ENCODE assay signal across 14 cellular contexts in the genomic region with DNA sequence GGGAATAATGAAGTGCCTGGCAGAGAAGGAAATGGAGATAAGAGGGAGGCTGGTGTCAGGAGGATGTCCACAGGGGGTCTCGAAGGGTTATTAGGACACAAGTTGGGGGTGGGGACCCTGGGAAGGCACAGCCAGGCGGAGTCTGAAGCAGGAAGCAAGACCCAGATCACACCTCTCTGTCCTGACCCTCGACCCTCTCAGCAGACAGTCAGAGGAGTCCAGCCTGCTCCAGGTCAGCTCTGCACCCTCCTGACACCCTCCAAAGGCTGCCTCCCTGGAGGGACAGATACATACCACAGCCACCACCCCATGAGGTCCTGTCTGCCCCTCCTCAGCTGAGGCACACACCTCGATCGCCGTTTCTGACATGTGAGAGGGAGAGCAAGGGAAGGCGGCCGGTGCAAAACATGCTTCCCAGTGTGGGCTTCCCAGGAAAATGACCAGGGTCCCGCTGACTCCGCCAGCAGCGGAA. TPM values are rescaled to one million over a fixed set of nuclear protein-coding genes. Genes with fewer than 3 reads are reported as not detected.
DNase-seq lines count a peak whose midpoint lies in the region; ATAC-seq lines count a peak whose summit lies in the region.
"Had no signal": no experiment of that assay in that cellular context is flagged by ENCODE, and none has a peak within 500 bp of the region (broad histone marks: within the 10 kb centered on the region; RNA-seq: fewer than 3 reads in every experiment).

No MANE protein-coding gene starts in this region.

- no peak overlapping the region for H3K27ac ChIP-seq in iPS-18a (ENCODE audit: low read length)
- H3K27ac ChIP-seq: left ventricle myocardium inferior had no signal

- no peak overlapping the region for H3K9ac ChIP-seq in iPS-18a (ENCODE audit: low read length)

- peak; percentile 76 for DNase-seq in activated CD4-positive, alpha-beta T cell treated with anti-CD3 and anti-CD28 coated beads, Interleukin-2, amount 10 ng/mL, durations not matched to agents 24 days and 14 days
- DNase-seq in activated CD4-positive, alpha-beta T cell treated with anti-CD3 and anti-CD28 coated beads, Interleukin-2, amount 50 U/mL, for 1 hour = no peak
- peak; percentile 66 for DNase-seq in activated T-cell treated with anti-CD3 and anti-CD28 coated beads, Interleukin-2, amount 50 U/mL, for 24 hours
- DNase-seq in stimulated activated CD8-positive, alpha-beta memory T cell treated with anti-CD3 and anti-CD28 coated beads, Interleukin-4, amount 100 ng/mL, for 48 hours = peak; percentile 37
- DNase-seq in glomerular visceral epithelial cell (ENCODE audit: extremely low spot score) = no peak
- DNase-seq: DMS53, foreskin fibroblast, left ventricle myocardium inferior, NCI-H2171, T1000 had no signal

- H3K36me3 Mint-ChIP-seq in activated CD4-positive, alpha-beta T cell treated with anti-CD3 and anti-CD28 coated beads, Interleukin-2, amount 10 ng/mL, durations not matched to agents 24 days and 14 days (ENCODE audit: low read depth) = peaks cover 44% of the 10 kb centered on the region
- H3K36me3 Mint-ChIP-seq in activated T-cell treated with anti-CD3 and anti-CD28 coated beads, Interleukin-2, amount 50 U/mL, for 24 hours (ENCODE audit: low read depth) = peaks cover 90% of the 10 kb centered on the region

- H3K4me3 ChIP-seq in iPS-18a (ENCODE audit: low read length) = peak overlapping the region; percentile 42
- H3K4me3 ChIP-seq: left ventricle myocardium inferior had no signal

- ATAC-seq in GM21619 (IDR thresholded peaks at IDR 0.05; ENCODE audit: unreplicated experiment) (no peak), GM18502 (IDR thresholded peaks at IDR 0.05; ENCODE audit: poor library complexity, unreplicated experiment) (no peak)

- intact Hi-C loops in activated CD4-positive, alpha-beta T cell treated with anti-CD3 and anti-CD28 coated beads, Interleukin-2, amount 10 ng/mL, durations not matched to agents 24 days and 14 days (cut with micrococcal nuclease) = loop anchor here (1.0 to 10.0 kb wide), 4 partner anchors 9 to 828 kb away; a partner anchor contains a TSS

- no peaks in the 10 kb centered on the region for H3K9me3 Mint-ChIP-seq in activated CD4-positive, alpha-beta T cell treated with anti-CD3 and anti-CD28 coated beads, Interleukin-2, amount 10 ng/mL, durations not matched to agents 24 days and 14 days
- H3K9me3 Mint-ChIP-seq in activated T-cell treated with anti-CD3 and anti-CD28 coated beads, Interleukin-2, amount 50 U/mL, for 24 hours = no peaks in the 10 kb centered on the region

- H3K27me3 ChIP-seq in iPS-18a (ENCODE audit: control insufficient read depth, insufficient read depth, low read length) = peaks cover 58% of the 10 kb centered on the region

- no peaks in the 10 kb centered on the region for H3K27me3 Mint-ChIP-seq in activated CD4-positive, alpha-beta T cell treated with anti-CD3 and anti-CD28 coated beads, Interleukin-2, amount 10 ng/mL, durations not matched to agents 24 days and 14 days
- no peaks in the 10 kb centered on the region for H3K27me3 Mint-ChIP-seq in activated T-cell treated with anti-CD3 and anti-CD28 coated beads, Interleukin-2, amount 50 U/mL, for 24 hours

- H3K4me1 Mint-ChIP-seq in activated CD4-positive, alpha-beta T cell treated with anti-CD3 and anti-CD28 coated beads, Interleukin-2, amount 10 ng/mL, durations not matched to agents 24 days and 14 days = peaks cover 92% of the 10 kb centered on the region
- H3K4me1 Mint-ChIP-seq in activated T-cell treated with anti-CD3 and anti-CD28 coated beads, Interleukin-2, amount 50 U/mL, for 24 hours (ENCODE audit: low read depth) = peaks cover 99% of the 10 kb centered on the region

- peaks cover 54% of the 10 kb centered on the region for H3K4me1 ChIP-seq in iPS-18a (ENCODE audit: control insufficient read depth, low read depth, low read length)

- no peaks in the 10 kb centered on the region for H3K9me3 ChIP-seq in iPS-18a (ENCODE audit: control insufficient read depth, low read depth, low read length)
- H3K9me3 ChIP-seq: left ventricle myocardium inferior had no signal

- no peaks in the 10 kb centered on the region for H3K36me3 ChIP-seq in iPS-18a (ENCODE audit: control insufficient read depth, low read depth, low read length)
- H3K36me3 ChIP-seq: left ventricle myocardium inferior had no signal

- H3K27ac Mint-ChIP-seq in activated CD4-positive, alpha-beta T cell treated with anti-CD3 and anti-CD28 coated beads, Interleukin-2, amount 10 ng/mL, durations not matched to agents 24 days and 14 days = peak overlapping the region; percentile 99
- peak overlapping the region; percentile 100 for H3K27ac Mint-ChIP-seq in activated T-cell treated with anti-CD3 and anti-CD28 coated beads, Interleukin-2, amount 50 U/mL, for 24 hours
- H3K27ac Mint-ChIP-seq: progenitor cell of endocrine pancreas had no signal

- peak overlapping the region; percentile 91 for H3K4me3 Mint-ChIP-seq in activated CD4-positive, alpha-beta T cell treated with anti-CD3 and anti-CD28 coated beads, Interleukin-2, amount 10 ng/mL, durations not matched to agents 24 days and 14 days
- H3K4me3 Mint-ChIP-seq in activated T-cell treated with anti-CD3 and anti-CD28 coated beads, Interleukin-2, amount 50 U/mL, for 24 hours = peak overlapping the region; percentile 99

RNA-seq across cellular contexts. Expression of a gene that starts 9.0 kb away (rescaled TPM):
- 48.2 and 48.5 TPM in 2 replicates for total RNA-seq in activated CD4-positive, alpha-beta T cell treated with anti-CD3 and anti-CD28 coated beads, Interleukin-2, amount 10 ng/mL, durations not matched to agents 24 days and 14 days

Comparison
In these comparisons a context has a peak if more than half of its experiments do, and no peak if none do; other contexts are left out.
1. DNase-seq: peak in activated CD4-positive, alpha-beta T cell treated with anti-CD3 and anti-CD28 coated beads, Interleukin-2, amount 10 ng/mL, durations not matched to agents 24 days and 14 days (single experiment), activated T-cell treated with anti-CD3 and anti-CD28 coated beads, Interleukin-2, amount 50 U/mL, for 24 hours (single experiment) and stimulated activated CD8-positive, alpha-beta memory T cell treated with anti-CD3 and anti-CD28 coated beads, Interleukin-4, amount 100 ng/mL, for 48 hours (single experiment); none in activated CD4-positive, alpha-beta T cell treated with anti-CD3 and anti-CD28 coated beads, Interleukin-2, amount 50 U/mL, for 1 hour (single experiment) and glomerular visceral epithelial cell (single experiment).